ENCODE assay signal across 28 cellular contexts in genomic region chr13:113822266-113822665, GRCh38. TPM values are rescaled to one million over a fixed set of nuclear protein-coding genes. Genes with fewer than 3 reads are reported as not detected.
A peak's percentile ranks its signal among the peaks of the same experiment; 100 is the strongest.
DNase-seq lines count a peak whose midpoint lies in the region; ATAC-seq and TF ChIP-seq lines count a peak whose summit lies in the region.
"Had no signal": no experiment of that assay in that cellular context is flagged by ENCODE, and none has a peak within 500 bp of the region (broad histone marks: within the 10 kb centered on the region; RNA-seq: fewer than 3 reads in every experiment).

No MANE protein-coding gene starts in this region.

- H3K9me3 ChIP-seq in heart right ventricle (no peaks in the 10 kb centered on the region), gastrocnemius medialis (no peaks in the 10 kb centered on the region), uterus (no peaks in the 10 kb centered on the region)

- CTCF ChIA-PET in MCF 10A (lab: Yijun Ruan, JAX) = interaction anchor here (0.9 to 2.4 kb wide), 6 partner anchors 16 to 404 kb away, joined by 3 to 11 read pairs (median 5); no protein-coding TSS in a partner anchor

- H3K27me3 ChIP-seq in heart right ventricle (no peaks in the 10 kb centered on the region), gastrocnemius medialis (no peaks in the 10 kb centered on the region), uterus (no peaks in the 10 kb centered on the region)

- POLR2A ChIA-PET in MCF 10A (lab: Yijun Ruan, JAX) = interaction anchor here (0.6 to 3.8 kb wide), 6 partner anchors 10 to 173 kb away, joined by 3 to 45 read pairs (median 8); partner anchors contain the start of gene GAS6

- DNase-seq in Right ventricle myocardium inferior (ENCODE audit: missing footprints) = peak; percentile 35
- DNase-seq in left cardiac atrium = no peak
- DNase-seq in heart right ventricle = no peak
- DNase-seq in gastrocnemius medialis = no peak
- DNase-seq in uterus = no peak
- no peak for DNase-seq in MCF 10A (ENCODE audit: unreplicated experiment)
- no peak for DNase-seq in midbrain (lab: John Stamatoyannopoulos, UW)
- DNase-seq: 8988T; activated CD4-positive, alpha-beta T cell treated with anti-CD3 and anti-CD28 coated beads for 1 hour; activated CD8-positive, alpha-beta T cell treated with anti-CD3 and anti-CD28 coated beads, Interleukin-2, amount 10 ng/mL, durations not matched to agents 7 days and 5 days; activated effector memory CD4-positive, alpha-beta T cell treated with Interleukin-2 at 50 U/mL for 16 hours; activated T-cell treated with anti-CD3 and anti-CD28 coated beads for 4 hours; CD8-positive, alpha-beta T cell; central memory CD4-positive, alpha-beta T cell; DMS 273 treated with DMSO at 0.1 percent for 48 hours; EL; islet precursor cell; NCI-H1092; NCI-H1694 treated with DMSO at 0.1 percent for 48 hours; NCI-H226; NCI-H69; stimulated activated CD4-positive, alpha-beta T cell treated with anti-CD3 and anti-CD28 coated beads, Interleukin-2, amount 100 ng/mL, for 48 hours; substantia nigra had no signal

- H3K36me3 Mint-ChIP-seq in MCF 10A (ENCODE audit: insufficient read depth, unreplicated experiment) = peaks cover 61% of the 10 kb centered on the region

- intact Hi-C loops in Right ventricle myocardium inferior (cut with DNase I) (no loop called here), left cardiac atrium (cut with DNase I) (no loop called here), heart right ventricle (cut with DNase I) (loop anchor here in 3 of 10 donors (5.0 kb wide), 1 partner anchor 40 kb away; the partner anchor contains the start of gene GAS6 (in 3 of the 3)), gastrocnemius medialis (cut with DNase I; ENCODE audit: low total_unique reads) (loop anchor here (5.0 to 10.0 kb wide), 2 partner anchors 105 to 407 kb away; no protein-coding TSS in a partner anchor), uterus (cut with DNase I; ENCODE audit: low total_unique reads) (no loop called here), MCF 10A (cut with micrococcal nuclease) (no loop called here)

- ATAC-seq in Right ventricle myocardium inferior (no peak), left cardiac atrium (no peak), heart right ventricle (no peak), gastrocnemius medialis (no peak), GM21390 (IDR thresholded peaks at IDR 0.05; ENCODE audit: unreplicated experiment) (no peak)
- ATAC-seq: activated CD8-positive, alpha-beta T cell treated with anti-CD3 and anti-CD28 coated beads, Interleukin-2, amount 10 ng/mL, durations not matched to agents 7 days and 5 days; CD8-positive, alpha-beta T cell had no signal

- no peaks in the 10 kb centered on the region for H3K9me3 Mint-ChIP-seq in MCF 10A (ENCODE audit: unreplicated experiment)
- H3K9me3 Mint-ChIP-seq: CD8-positive, alpha-beta T cell; nephron had no signal

- H3K27me3 Mint-ChIP-seq in MCF 10A (ENCODE audit: insufficient read depth, unreplicated experiment) = no peaks in the 10 kb centered on the region
- H3K27me3 Mint-ChIP-seq: activated naive CD8-positive, alpha-beta T cell; B cell; dendritic cell treated with granulocyte-macrophage colony-stimulating factor and Interleukin-4, amounts not matched to agents 40 ng/mL and 50 ng/mL, for 4 days had no signal

- H3K4me1 ChIP-seq in heart right ventricle (peaks cover 41 to 57% (median 52%) of the 10 kb centered on the region in 9 donors), gastrocnemius medialis (peaks cover 33% of the 10 kb centered on the region in 2 donors), uterus (peaks cover 11 to 20% of the 10 kb centered on the region in 2 donors)

- no peak for TF ChIP-seq POLR2A in gastrocnemius medialis (IDR thresholded peaks at IDR 0.05)
- no peak for TF ChIP-seq POLR2A in uterus (IDR thresholded peaks at IDR 0.05)

- in situ Hi-C loops in gastrocnemius medialis (cut with MboI; ENCODE audit: low sequenced_read_pairs in 4 of 4) = loop anchor here in 1 of 4 donors (5.0 to 10.0 kb wide), 2 partner anchors 40 to 103 kb away; partner anchors contain the start of gene GAS6

- no peak overlapping the region for H3K27ac Mint-ChIP-seq in MCF 10A (ENCODE audit: low read depth, unreplicated experiment)
- H3K27ac Mint-ChIP-seq: activated CD8-positive, alpha-beta T cell treated with anti-CD3 and anti-CD28 coated beads, Interleukin-2, amount 10 ng/mL, durations not matched to agents 7 days and 5 days; activated naive CD8-positive, alpha-beta T cell; B cell; CD8-positive, alpha-beta T cell; dendritic cell treated with granulocyte-macrophage colony-stimulating factor and Interleukin-4, amounts not matched to agents 40 ng/mL and 50 ng/mL, for 4 days; nephron had no signal

- peaks cover 0 to 58% (median 40%) of the 10 kb centered on the region in 9 donors for H3K36me3 ChIP-seq in heart right ventricle
- H3K36me3 ChIP-seq in gastrocnemius medialis = peaks cover 0 to 19% of the 10 kb centered on the region in 2 donors
- no peaks in the 10 kb centered on the region for H3K36me3 ChIP-seq in uterus

- H3K4me3 ChIP-seq in heart right ventricle (no peak overlapping the region), gastrocnemius medialis (no peak overlapping the region), uterus (no peak overlapping the region)

- TF ChIP-seq CTCF in heart right ventricle (IDR thresholded peaks at IDR 0.05) (no peak), gastrocnemius medialis (IDR thresholded peaks at IDR 0.05 in 4 of 5, conservative IDR thresholded peaks at IDR 0.05 in 1 of 5) (no peak), uterus (IDR thresholded peaks at IDR 0.05) (no peak), MCF 10A (IDR thresholded peaks at IDR 0.05; ENCODE audit: unreplicated experiment) (no peak)

- H3K4me1 Mint-ChIP-seq in MCF 10A (ENCODE audit: insufficient read depth, unreplicated experiment) = peaks cover 20% of the 10 kb centered on the region

- no TSS peak for BruUV-seq in MCF 10A (replicated peaks; lab: Mats Ljungman, UMichigan)

- WGBS in heart right ventricle, 2 donors = 97% methylated on average over 12 of the region's 12 CpGs

- H3K4me3 Mint-ChIP-seq in MCF 10A (ENCODE audit: unreplicated experiment) = no peak overlapping the region
- H3K4me3 Mint-ChIP-seq: activated CD8-positive, alpha-beta T cell treated with anti-CD3 and anti-CD28 coated beads, Interleukin-2, amount 10 ng/mL, durations not matched to agents 7 days and 5 days; activated naive CD8-positive, alpha-beta T cell; B cell; CD8-positive, alpha-beta T cell; dendritic cell treated with granulocyte-macrophage colony-stimulating factor and Interleukin-4, amounts not matched to agents 40 ng/mL and 50 ng/mL, for 4 days; nephron had no signal

- H3K27ac ChIP-seq in heart right ventricle (peak overlapping the region in 6 of 10 donors; percentile 78 to 89 (median 80)), gastrocnemius medialis (peak overlapping the region; percentile 94 to 97 (median 96)), uterus (peak overlapping the region; percentile 87 to 88)

RNA-seq across cellular contexts. Expression of gene GAS6, which starts 41.6 kb away (rescaled TPM):
- 189 TPM for total RNA-seq in Right ventricle myocardium inferior
- 100 to 1,000 TPM; 165 to 175 TPM for total RNA-seq in left cardiac atrium
- total RNA-seq in heart right ventricle = 100 to 1,000 TPM; 146 to 223 (median 174) TPM
- 100 to 1,000 TPM; 113 to 280 TPM for polyA plus RNA-seq in heart right ventricle
- 100 to 1,000 TPM in 1 of 4 donors, 10 to 100 TPM in 3; 68.6 to 122 (median 86.3) TPM for total RNA-seq in gastrocnemius medialis
- total RNA-seq in uterus = 100 to 1,000 TPM; 128 to 287 (median 199) TPM
- 58.9 and 92.3 TPM in 2 replicates for total RNA-seq in MCF 10A (2022)
